In genomic region chr2:174025271-174026121, GRCh38 we compare ENCODE assay signal across 9 cellular contexts.
DNase-seq lines count a peak whose midpoint lies in the region; ATAC-seq, FAIRE-seq and TF ChIP-seq lines count a peak whose summit lies in the region.
"Had no signal": no experiment of that assay in that cellular context is flagged by ENCODE, and none has a peak within 500 bp of the region (broad histone marks: within the 10 kb centered on the region; RNA-seq: fewer than 3 reads in every experiment).

No MANE protein-coding gene starts in this region.

- H3K4me1 ChIP-seq in astrocyte (ENCODE audit: insufficient read depth, low read length): peaks cover 30% of the 10 kb centered on the region
- H3K4me1 ChIP-seq in smooth muscle cell (ENCODE audit: low read depth): peaks cover 42% of the 10 kb centered on the region

- 54% methylated on average over 47 of the region's 47 CpGs for WGBS in smooth muscle cell (ENCODE audit: low lambda C conversion rate)

- H3K4me3 ChIP-seq in HL-60 (replicated peaks; ENCODE audit: insufficient read depth, low read length) (no peak overlapping the region), astrocyte (ENCODE audit: insufficient read depth, low read depth, low read length) (no peak overlapping the region), smooth muscle cell (peak overlapping the region; percentile 23)

- H3K27ac Mint-ChIP-seq in astrocyte (ENCODE audit: unreplicated experiment): peak overlapping the region; percentile 85
- H3K27ac Mint-ChIP-seq: activated CD4-positive, alpha-beta T cell treated with anti-CD3 and anti-CD28 coated beads for 36 hours had no signal

- ATAC-seq in GM18511 (IDR thresholded peaks at IDR 0.05; ENCODE audit: unreplicated experiment): no peak
- no peak for ATAC-seq in GM21367 (IDR thresholded peaks at IDR 0.05; ENCODE audit: unreplicated experiment)
- ATAC-seq: activated CD4-positive, alpha-beta T cell treated with anti-CD3 and anti-CD28 coated beads for 36 hours had no signal

- H4K20me1 ChIP-seq in astrocyte (ENCODE audit: insufficient read depth, low read length): no peaks in the 10 kb centered on the region
- H4K20me1 ChIP-seq in smooth muscle cell (ENCODE audit: low read depth): no peaks in the 10 kb centered on the region

- no peaks in the 10 kb centered on the region for H3K27me3 ChIP-seq in HL-60 (ENCODE audit: insufficient read depth, poor library complexity, severe bottlenecking)
- no peaks in the 10 kb centered on the region for H3K27me3 ChIP-seq in astrocyte (ENCODE audit: insufficient read depth, low read length)
- H3K27me3 ChIP-seq in smooth muscle cell (ENCODE audit: low read depth): no peaks in the 10 kb centered on the region

- DNase-seq in HL-60 (ENCODE audit: low read depth in 1 of 2, low spot score in 1 of 2): peak; percentile 67 to 84
- peak; percentile 72 for DNase-seq in astrocyte (ENCODE audit: low read depth)
- DNase-seq in iris pigment epithelial cell (ENCODE audit: low read depth): peak; percentile 87
- peak; percentile 31 for DNase-seq in smooth muscle cell (lab: John Stamatoyannopoulos, UW; ENCODE audit: unreplicated experiment)
- DNase-seq in activated T-cell treated with anti-CD3 and anti-CD28 coated beads, Interleukin-2, amount 50 U/mL, for 1 hour: no peak
- no peak for DNase-seq in DMS153 (lab: John Stamatoyannopoulos, UW)
- DNase-seq: activated CD4-positive, alpha-beta T cell treated with anti-CD3 and anti-CD28 coated beads for 36 hours had no signal

- peak overlapping the region; percentile 47 for H3K9ac ChIP-seq in astrocyte (ENCODE audit: low read length)
- H3K9ac ChIP-seq in smooth muscle cell (ENCODE audit: low read depth): peak overlapping the region; percentile 80

- peaks cover 31% of the 10 kb centered on the region for H3K4me1 Mint-ChIP-seq in astrocyte (ENCODE audit: low read depth, unreplicated experiment)

- peaks cover 41% of the 10 kb centered on the region for H3F3A ChIP-seq in smooth muscle cell (ENCODE audit: low read depth)

- H3K27ac ChIP-seq in HL-60 (replicated peaks) (peak overlapping the region; percentile 36; the same call in 1 of the 2 replicates), astrocyte (ENCODE audit: low read depth, low read length) (peak overlapping the region; percentile 77), smooth muscle cell (ENCODE audit: low read depth) (peak overlapping the region; percentile 91)

- H3K79me2 ChIP-seq in astrocyte (ENCODE audit: insufficient read depth, low read length) (no peaks in the 10 kb centered on the region), smooth muscle cell (ENCODE audit: low read depth) (no peaks in the 10 kb centered on the region)

- no peaks in the 10 kb centered on the region for H3K27me3 Mint-ChIP-seq in astrocyte (ENCODE audit: low read depth, unreplicated experiment)
- H3K27me3 Mint-ChIP-seq: activated CD4-positive, alpha-beta T cell treated with anti-CD3 and anti-CD28 coated beads for 36 hours had no signal

- TF ChIP-seq CTCF in HL-60 (IDR thresholded peaks at IDR 0.05; ENCODE audit: insufficient read depth, low read length) (no peak), astrocyte (IDR thresholded peaks at IDR 0.05; ENCODE audit: insufficient read depth, low read depth, low read length) (no peak), smooth muscle cell (IDR thresholded peaks at IDR 0.05; ENCODE audit: borderline replicate concordance, insufficient read depth, poor library complexity, severe bottlenecking) (no peak)

- peaks cover 2% of the 10 kb centered on the region for H3K9me3 Mint-ChIP-seq in astrocyte (ENCODE audit: unreplicated experiment)

- peak overlapping the region; percentile 29 for H3K4me3 Mint-ChIP-seq in astrocyte (ENCODE audit: unreplicated experiment)
- H3K4me3 Mint-ChIP-seq: activated CD4-positive, alpha-beta T cell treated with anti-CD3 and anti-CD28 coated beads for 36 hours had no signal

- H2AFZ ChIP-seq in astrocyte (ENCODE audit: low read depth, low read length) (peak overlapping the region; percentile 66), smooth muscle cell (ENCODE audit: low read depth) (no peak overlapping the region)

- no peak for FAIRE-seq in astrocyte (lab: Jason Lieb, UNC)

- H3K36me3 ChIP-seq in astrocyte (ENCODE audit: insufficient read depth, low read length): no peaks in the 10 kb centered on the region
- H3K36me3 ChIP-seq in smooth muscle cell (ENCODE audit: low read depth): no peaks in the 10 kb centered on the region

- H3K9me3 ChIP-seq in astrocyte (ENCODE audit: insufficient read depth, low read depth, low read length) (no peaks in the 10 kb centered on the region), smooth muscle cell (replicated peaks; ENCODE audit: low read depth) (no peaks in the 10 kb centered on the region)

- peaks cover 2% of the 10 kb centered on the region for H3K36me3 Mint-ChIP-seq in astrocyte (ENCODE audit: low read depth, unreplicated experiment)

- H3K4me2 ChIP-seq in astrocyte (ENCODE audit: low read length): peak overlapping the region; percentile 56
- H3K4me2 ChIP-seq in smooth muscle cell: peak overlapping the region; percentile 75

Comparison
In these comparisons a context has a peak if more than half of its experiments do, and no peak if none do; other contexts are left out.
1. DNase-seq: peak in HL-60 (2 of 2), astrocyte (single experiment), iris pigment epithelial cell (single experiment) and smooth muscle cell (single experiment); none in activated T-cell treated with anti-CD3 and anti-CD28 coated beads, Interleukin-2, amount 50 U/mL, for 1 hour (single experiment) and DMS153 (single experiment).
2. H3K27ac ChIP-seq: peak in every context shown above with its lines; median percentile 91 in smooth muscle cell; 77 in astrocyte; 36 in HL-60.